ENCODE assay signal across 37 cellular contexts in the genomic region with DNA sequence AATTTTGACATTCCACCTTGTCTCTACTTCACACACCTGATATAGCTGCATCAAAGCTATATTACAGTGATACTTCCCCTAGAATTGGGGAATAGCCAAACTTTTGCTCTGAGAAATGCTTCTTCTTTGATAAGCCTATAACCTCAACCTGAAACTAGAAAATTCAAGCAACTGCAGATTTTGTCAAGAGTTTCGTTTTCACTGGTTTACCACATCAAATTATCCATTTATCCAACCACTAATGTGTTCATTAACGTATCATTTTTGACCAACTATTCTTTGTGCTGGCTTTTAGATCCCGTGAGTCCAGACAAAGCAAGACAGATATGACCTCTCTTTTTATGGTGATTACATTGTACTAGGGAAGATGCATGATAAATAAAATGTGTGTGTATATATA. TPM values are rescaled to one million over a fixed set of nuclear protein-coding genes. Genes with fewer than 3 reads are reported as not detected.
A peak's percentile ranks its signal among the peaks of the same experiment; 100 is the strongest.
DNase-seq lines count a peak whose midpoint lies in the region; ATAC-seq and TF ChIP-seq lines count a peak whose summit lies in the region.
"Had no signal": no experiment of that assay in that cellular context is flagged by ENCODE, and none has a peak within 500 bp of the region (broad histone marks: within the 10 kb centered on the region; RNA-seq: fewer than 3 reads in every experiment).

No MANE protein-coding gene starts in this region.

- ATAC-seq in GM18498 (IDR thresholded peaks at IDR 0.05; ENCODE audit: unreplicated experiment) (peak; percentile 53), GM19438 (IDR thresholded peaks at IDR 0.05; ENCODE audit: low read depth, unreplicated experiment) (peak; percentile 66), HG02678 (IDR thresholded peaks at IDR 0.05; ENCODE audit: unreplicated experiment) (peak; percentile 59), HG03565 (IDR thresholded peaks at IDR 0.05; ENCODE audit: unreplicated experiment) (peak; percentile 59)
- ATAC-seq: A549; activated CD4-positive, alpha-beta T cell treated with anti-CD3 and anti-CD28 coated beads for 36 hours; activated CD8-positive, alpha-beta T cell treated with anti-CD3 and anti-CD28 coated beads, Interleukin-2, amount 10 ng/mL, durations not matched to agents 7 days and 5 days; CD8-positive, alpha-beta T cell; effector memory CD8-positive, alpha-beta T cell; HCT116; heart right ventricle; naive thymus-derived CD8-positive, alpha-beta T cell had no signal

- no peak for TF ChIP-seq CTCF in ascending aorta (IDR thresholded peaks at IDR 0.05)

- no peak overlapping the region for H3K4me3 ChIP-seq in ascending aorta
- H3K4me3 ChIP-seq: A549, heart right ventricle, SK-N-MC, testis, uterus had no signal

- DNase-seq in head of caudate nucleus: no peak
- no peak for DNase-seq in superior temporal gyrus (ENCODE audit: extremely low spot score)
- no peak for DNase-seq in ascending aorta (ENCODE audit: low spot score in 2 of 2)
- no peak for DNase-seq in T1000 (lab: John Stamatoyannopoulos, UW)
- DNase-seq: activated CD4-positive, alpha-beta T cell treated with anti-CD3 and anti-CD28 coated beads for 36 hours; activated CD8-positive, alpha-beta T cell treated with anti-CD3 and anti-CD28 coated beads, Interleukin-2, amount 10 ng/mL, durations not matched to agents 7 days and 5 days; activated effector memory CD4-positive, alpha-beta T cell treated with anti-CD3 and anti-CD28 coated beads, Interleukin-2, amount 50 U/mL, for 16 hours; activated naive CD8-positive, alpha-beta T cell treated with anti-CD3 and anti-CD28 coated beads, Interleukin-2, amount 10 ng/mL, durations not matched to agents 7 days and 5 days; activated T-cell treated with anti-CD3 and anti-CD28 coated beads for 4 hours; AML-193; caudate nucleus; CD8-positive, alpha-beta T cell; cortex of kidney; effector memory CD8-positive, alpha-beta T cell; EL; erythroblast; heart right ventricle; midbrain; naive thymus-derived CD8-positive, alpha-beta T cell; NCI-H1417 treated with DMSO at 0.1 percent for 48 hours; NCI-H2081; NCI-H345; NCI-H748 treated with DMSO at 0.1 percent for 48 hours; stimulated activated CD4-positive, alpha-beta T cell treated with anti-CD3 and anti-CD28 coated beads, Interleukin-15, amount 100 ng/mL, for 24 hours; stimulated activated naive CD4-positive, alpha-beta T cell; testis; uterus had no signal

- no peaks in the 10 kb centered on the region for H3K9me3 ChIP-seq in ascending aorta
- H3K9me3 ChIP-seq: A549, testis, uterus had no signal

- no peak overlapping the region for H3K27ac ChIP-seq in ascending aorta
- H3K27ac ChIP-seq: A549, heart right ventricle, KMS-11, SK-N-MC, testis, uterus had no signal

- intact Hi-C loops in head of caudate nucleus (cut with DNase I) (no loop called here), ascending aorta (cut with DNase I) (no loop called here)

- no peaks in the 10 kb centered on the region for H3K4me1 ChIP-seq in ascending aorta
- H3K4me1 ChIP-seq: A549, testis, uterus had no signal

- no peaks in the 10 kb centered on the region for H3K27me3 ChIP-seq in ascending aorta
- H3K27me3 ChIP-seq: heart right ventricle, testis, uterus had no signal

- H3K36me3 ChIP-seq in ascending aorta: no peaks in the 10 kb centered on the region
- H3K36me3 ChIP-seq: heart right ventricle, uterus had no signal

RNA-seq across cellular contexts. Expression of a gene that starts 13.5 kb away (rescaled TPM):
- 23.2 TPM for total RNA-seq in ascending aorta

RNA-seq across cellular contexts. Expression of a gene that starts 16.5 kb away (rescaled TPM):
- not detected for total RNA-seq in ascending aorta
- total RNA-seq: kidney epithelial cell, osteoblast had no signal

RNA-seq across cellular contexts. Expression of a gene that starts 44.4 kb away (rescaled TPM):
- total RNA-seq in ascending aorta: not detected

RNA-seq across cellular contexts. Expression of a gene that starts 53.2 kb away (rescaled TPM):
- not detected for total RNA-seq in ascending aorta
- total RNA-seq: kidney epithelial cell had no signal

RNA-seq across cellular contexts. Expression of a gene that starts 58.8 kb away (rescaled TPM):
- total RNA-seq in ascending aorta: 3.6 TPM
